16 cellular contexts compared by ENCODE assay signal in the genomic region with DNA sequence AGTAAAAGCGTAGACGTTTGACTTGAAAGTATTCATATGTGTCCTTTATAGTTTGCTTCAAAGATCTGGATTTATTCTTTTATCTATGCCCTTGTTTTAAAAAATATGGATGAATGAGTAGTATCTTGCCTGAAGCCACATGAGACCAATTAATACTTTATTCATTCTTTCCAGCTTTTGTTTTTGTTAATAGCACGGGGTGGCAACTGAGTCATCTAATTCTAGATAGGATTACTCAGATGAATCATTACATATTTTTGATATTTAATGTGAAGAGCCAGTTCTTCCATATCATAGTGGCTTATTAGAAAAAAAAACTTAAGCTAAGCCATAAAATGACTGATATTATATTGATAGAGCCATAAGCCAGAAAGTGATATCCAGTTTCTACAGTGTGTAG.
DNase-seq lines count a peak whose midpoint lies in the region; ATAC-seq, FAIRE-seq and TF ChIP-seq lines count a peak whose summit lies in the region.
"Had no signal": no experiment of that assay in that cellular context is flagged by ENCODE, and none has a peak within 500 bp of the region (broad histone marks: within the 10 kb centered on the region; RNA-seq: fewer than 3 reads in every experiment).

No MANE protein-coding gene starts in this region.

- H3K9me3 Mint-ChIP-seq in activated naive CD4-positive, alpha-beta T cell treated with anti-CD3 and anti-CD28 coated beads, Interleukin-2, amount 50 U/mL, for 24 hours: no peaks in the 10 kb centered on the region
- H3K9me3 Mint-ChIP-seq: activated CD4-positive, alpha-beta memory T cell treated with anti-CD3 and anti-CD28 coated beads for 36 hours; naive thymus-derived CD4-positive, alpha-beta T cell had no signal

- H3F3A ChIP-seq in PC-9 (ENCODE audit: insufficient read depth, low read depth): no peaks in the 10 kb centered on the region

- no peak for FAIRE-seq in small intestine (lab: Jason Lieb, UNC)
- FAIRE-seq: GM12891 had no signal

- no peaks in the 10 kb centered on the region for H4K20me1 ChIP-seq in PC-9 (ENCODE audit: insufficient read depth)

- H3K4me1 ChIP-seq in PC-9 (replicated peaks; ENCODE audit: insufficient read depth) (peaks cover 10% of the 10 kb centered on the region), small intestine (ENCODE audit: control insufficient read depth in 2 of 2, insufficient read depth in 1 of 2, low read depth in 1 of 2, low read length in 1 of 2) (no peaks in the 10 kb centered on the region)

- H3K4me2 ChIP-seq in PC-9: peak overlapping the region; percentile 1; the same call in 1 of the 2 replicates

- H2AFZ ChIP-seq in PC-9: no peak overlapping the region

- no peak overlapping the region for H3K4me3 Mint-ChIP-seq in activated naive CD4-positive, alpha-beta T cell treated with anti-CD3 and anti-CD28 coated beads, Interleukin-2, amount 50 U/mL, for 24 hours
- H3K4me3 Mint-ChIP-seq: activated CD4-positive, alpha-beta memory T cell treated with anti-CD3 and anti-CD28 coated beads for 36 hours; naive thymus-derived CD4-positive, alpha-beta T cell had no signal

- H3K27me3 ChIP-seq in PC-9 (ENCODE audit: insufficient read depth, low read depth): no peaks in the 10 kb centered on the region
- H3K27me3 ChIP-seq in small intestine (ENCODE audit: control insufficient read depth in 2 of 2, insufficient read depth in 2 of 2, low read length in 2 of 2): no peaks in the 10 kb centered on the region
- H3K27me3 ChIP-seq: esophagus muscularis mucosa had no signal

- CTCF ChIA-PET in PC-9 (lab: Charles Lee): no interaction called here

- TF ChIP-seq CTCF in PC-9 (conservative IDR thresholded peaks at IDR 0.05) (no peak), epithelial cell of esophagus (IDR thresholded peaks at IDR 0.05; ENCODE audit: insufficient read depth, low read depth, low read length, missing control alignments) (no peak), retinal pigment epithelial cell (conservative IDR thresholded peaks at IDR 0.05; ENCODE audit: low read depth, low read length) (no peak)

- no peaks in the 10 kb centered on the region for H3K27me3 Mint-ChIP-seq in activated naive CD4-positive, alpha-beta T cell treated with anti-CD3 and anti-CD28 coated beads, Interleukin-2, amount 50 U/mL, for 24 hours
- H3K27me3 Mint-ChIP-seq: activated CD4-positive, alpha-beta memory T cell treated with anti-CD3 and anti-CD28 coated beads for 36 hours; naive thymus-derived CD4-positive, alpha-beta T cell had no signal

- no peak for DNase-seq in activated naive CD4-positive, alpha-beta T cell treated with Interleukin-2 at 50 U/mL for 16 hours
- DNase-seq in PC-9 (peak in 1 of 2 experiments; percentile 49), epithelial cell of esophagus (ENCODE audit: low read depth) (peak; percentile 76), retinal pigment epithelial cell (ENCODE audit: low read depth) (peak; percentile 60), small intestine (no peak)
- DNase-seq: activated CD4-positive, alpha-beta memory T cell treated with anti-CD3 and anti-CD28 coated beads for 36 hours; effector memory CD4-positive, alpha-beta T cell; left colon; naive thymus-derived CD4-positive, alpha-beta T cell; retina had no signal

- no peaks in the 10 kb centered on the region for H3K9me3 ChIP-seq in PC-9 (ENCODE audit: insufficient read depth, low read depth)
- H3K9me3 ChIP-seq in small intestine (ENCODE audit: control insufficient read depth, low read depth): no peaks in the 10 kb centered on the region
- H3K9me3 ChIP-seq: esophagus muscularis mucosa had no signal

- ATAC-seq in HG03045 (IDR thresholded peaks at IDR 0.05; ENCODE audit: unreplicated experiment): no peak
- no peak for ATAC-seq in HG03378 (IDR thresholded peaks at IDR 0.05; ENCODE audit: unreplicated experiment)
- ATAC-seq: left colon; naive thymus-derived CD4-positive, alpha-beta T cell; Panc1 had no signal

- H3K4me3 ChIP-seq in PC-9 (no peak overlapping the region), epithelial cell of esophagus (ENCODE audit: low read length) (no peak overlapping the region), retinal pigment epithelial cell (ENCODE audit: low read length) (no peak overlapping the region), small intestine (ENCODE audit: low read depth in 1 of 2, low read length in 2 of 2) (no peak overlapping the region)
- H3K4me3 ChIP-seq: esophagus muscularis mucosa had no signal

- intact Hi-C loops in PC-9 (cut with micrococcal nuclease; ENCODE audit: unreplicated experiment): no loop called here

- H3K36me3 Mint-ChIP-seq in activated naive CD4-positive, alpha-beta T cell treated with anti-CD3 and anti-CD28 coated beads, Interleukin-2, amount 50 U/mL, for 24 hours: peaks cover 19% of the 10 kb centered on the region

- H3K79me2 ChIP-seq in PC-9 (ENCODE audit: low read depth): no peaks in the 10 kb centered on the region

- H3K36me3 ChIP-seq in PC-9 (ENCODE audit: low read depth) (0 out of 2 replicates have a peak, but pooled peaks cover 7% of the 10 kb centered on the region), small intestine (ENCODE audit: control insufficient read depth in 2 of 2, insufficient read depth in 2 of 2, low read length in 2 of 2) (no peaks in the 10 kb centered on the region)

- 82 to 84% (median 82%) methylated on average over 3 of the region's 3 CpGs for WGBS in small intestine, 3 donors

- H3K27ac ChIP-seq in PC-9 (no peak overlapping the region), small intestine (ENCODE audit: low read depth in 1 of 2, low read length in 1 of 2) (no peak overlapping the region)
- H3K27ac ChIP-seq: esophagus muscularis mucosa had no signal

- BruUV-seq in PC-9 (replicated peaks; lab: Mats Ljungman, UMichigan): no TSS peak

- H3K27ac Mint-ChIP-seq in activated naive CD4-positive, alpha-beta T cell treated with anti-CD3 and anti-CD28 coated beads, Interleukin-2, amount 50 U/mL, for 24 hours: peak overlapping the region; percentile 81
- H3K27ac Mint-ChIP-seq: activated CD4-positive, alpha-beta memory T cell treated with anti-CD3 and anti-CD28 coated beads for 36 hours; naive thymus-derived CD4-positive, alpha-beta T cell had no signal

- no peaks in the 10 kb centered on the region for H3K9me2 ChIP-seq in PC-9 (ENCODE audit: insufficient read depth)

- POLR2A ChIA-PET in PC-9 (lab: Charles Lee; ENCODE audit: unreplicated experiment): interaction anchor here (0.5 kb wide), 1 partner anchor 534 kb away, joined by 3 read pairs; no protein-coding TSS in a partner anchor

- H3K4me1 Mint-ChIP-seq in activated naive CD4-positive, alpha-beta T cell treated with anti-CD3 and anti-CD28 coated beads, Interleukin-2, amount 50 U/mL, for 24 hours: peaks cover 55% of the 10 kb centered on the region

Comparison
In these comparisons a context has a peak if more than half of its experiments do, and no peak if none do; other contexts are left out.
1. DNase-seq: peak in epithelial cell of esophagus (single experiment) and retinal pigment epithelial cell (single experiment); none in activated naive CD4-positive, alpha-beta T cell treated with Interleukin-2 at 50 U/mL for 16 hours (single experiment) and small intestine (single experiment).